19 cellular contexts compared by ENCODE assay signal in the genomic region with DNA sequence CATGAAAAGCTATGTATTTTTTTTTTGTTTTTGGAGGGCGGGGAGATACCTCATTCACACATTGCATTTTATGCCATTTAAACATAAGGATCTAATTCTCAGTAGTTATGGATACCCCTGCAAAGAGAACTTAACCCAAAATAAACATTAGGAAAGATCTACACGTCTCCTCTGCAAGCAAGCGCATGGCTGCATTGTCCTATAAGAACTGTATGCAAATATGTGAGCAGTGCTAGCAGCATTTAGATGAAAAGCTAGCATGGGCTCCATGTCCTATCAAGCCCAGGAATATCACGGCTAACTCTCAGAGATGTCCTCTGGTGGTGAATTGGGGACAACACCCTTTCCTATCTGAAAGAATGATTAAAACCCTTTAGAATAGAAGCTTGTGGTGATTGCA.
DNase-seq lines count a peak whose midpoint lies in the region; ATAC-seq, FAIRE-seq and TF ChIP-seq lines count a peak whose summit lies in the region.
"Had no signal": no experiment of that assay in that cellular context is flagged by ENCODE, and none has a peak within 500 bp of the region (broad histone marks: within the 10 kb centered on the region; RNA-seq: fewer than 3 reads in every experiment).

No MANE protein-coding gene starts in this region.

- no peak for TF ChIP-seq EP300 in H1 (IDR thresholded peaks at IDR 0.05; ENCODE audit: borderline replicate concordance in 1 of 2, low read depth in 2 of 2, low read length in 2 of 2)

- H2AK5ac ChIP-seq in H1 (ENCODE audit: low read depth, low read length) = no peak overlapping the region

- no peak overlapping the region for H4K5ac ChIP-seq in H1 (ENCODE audit: insufficient read length, low read depth, low read length)

- H2BK5ac ChIP-seq in H1 (ENCODE audit: low read depth, low read length) = no peak overlapping the region

- POLR2A ChIA-PET in AG04450 (lab: Yijun Ruan, JAX) (interaction anchor here (0.6 kb wide), 1 partner anchor 436 kb away, joined by 10 read pairs; no protein-coding TSS in a partner anchor), OCI-LY7 (lab: Charles Lee) (no interaction called here), H1 (lab: Charles Lee; ENCODE audit: partially characterized antibody) (interaction anchor here (0.9 to 1.9 kb wide), 2 partner anchors 9 to 188 kb away, joined by 3 to 8 read pairs; no protein-coding TSS in a partner anchor), HEK293T (lab: Yijun Ruan, JAX) (no interaction called here)
- POLR2A ChIA-PET in activated CD4-positive, alpha-beta T cell treated with anti-CD3 and anti-CD28 coated beads for 36 hours (lab: Charles Lee) = no interaction called here

- H3K23me2 ChIP-seq in H1 (ENCODE audit: low read depth, low read length) = no peaks in the 10 kb centered on the region

- no peak overlapping the region for H3K27ac Mint-ChIP-seq in activated CD4-positive, alpha-beta T cell treated with anti-CD3 and anti-CD28 coated beads for 36 hours
- H3K27ac Mint-ChIP-seq: B cell; dendritic cell treated with granulocyte-macrophage colony-stimulating factor and Interleukin-4, amounts not matched to agents 40 ng/mL and 50 ng/mL, for 4 days; HFFc6; stimulated activated naive B cell treated with anti-CD40 and anti-IgM and Interleukin-4, amounts not matched to agents 10 μg/mL and 1 μg/mL and 100 μg/mL, for 72 hours had no signal

- no peaks in the 10 kb centered on the region for H3K9me3 Mint-ChIP-seq in activated CD4-positive, alpha-beta T cell treated with anti-CD3 and anti-CD28 coated beads for 36 hours (ENCODE audit: low read depth)
- H3K9me3 Mint-ChIP-seq: dendritic cell treated with granulocyte-macrophage colony-stimulating factor and Interleukin-4, amounts not matched to agents 40 ng/mL and 50 ng/mL, for 4 days; stimulated activated naive B cell treated with anti-CD40 and anti-IgM and Interleukin-4, amounts not matched to agents 10 μg/mL and 1 μg/mL and 100 μg/mL, for 72 hours had no signal

- H3K4me1 ChIP-seq in OCI-LY7 (ENCODE audit: insufficient read depth, low read length, poor library complexity, severe bottlenecking) = no peaks in the 10 kb centered on the region
- peaks cover 0 to 19% (median 11%) of the 10 kb centered on the region in 4 experiments; a peak in 3 of 7 replicates for H3K4me1 ChIP-seq in H1 (replicated peaks in 1 of 4; ENCODE audit: control insufficient read depth in 3 of 4, insufficient read depth in 4 of 4, low read length in 3 of 4)
- H3K4me1 ChIP-seq: pancreas had no signal

- no peak overlapping the region for H4K91ac ChIP-seq in H1 (replicated peaks; ENCODE audit: insufficient read length, low read length)

- H3K9me3 ChIP-seq in AG04450 (ENCODE audit: control insufficient read depth, insufficient read depth, low read length) = no peaks in the 10 kb centered on the region; the same call in 1 of the 2 replicates
- no peaks in the 10 kb centered on the region for H3K9me3 ChIP-seq in OCI-LY7 (ENCODE audit: low read length)
- H3K9me3 ChIP-seq in H1 (ENCODE audit: insufficient read depth in 2 of 2, low read depth in 1 of 2, low read length in 1 of 2) = no peaks in the 10 kb centered on the region
- H3K9me3 ChIP-seq: esophagus muscularis mucosa, mucosa of descending colon, pancreas had no signal

- H3K4me3 ChIP-seq in AG04450 (ENCODE audit: low read depth, low read length) (no peak overlapping the region), OCI-LY7 (ENCODE audit: low read depth, low read length, poor library complexity, severe bottlenecking) (no peak overlapping the region), H1 (ENCODE audit: extremely low read depth in 1 of 4, insufficient read depth in 2 of 4, low read depth in 3 of 4, low read length in 4 of 4) (no peak overlapping the region)
- H3K4me3 ChIP-seq: esophagus muscularis mucosa, mucosa of descending colon, pancreas, skin epidermis had no signal

- H3K27ac ChIP-seq in AG04450 (ENCODE audit: low read depth, low read length) (no peak overlapping the region), OCI-LY7 (ENCODE audit: low read depth, low read length, poor library complexity, severe bottlenecking) (no peak overlapping the region), H1 (ENCODE audit: low read depth, low read length) (no peak overlapping the region)
- H3K27ac ChIP-seq: esophagus muscularis mucosa, pancreas had no signal

- H2BK20ac ChIP-seq in H1 (ENCODE audit: low read length) = no peak overlapping the region

- TF ChIP-seq CTCF in AG04450 (IDR thresholded peaks at IDR 0.05; ENCODE audit: low read depth, low read length) (0 out of 2 replicates have a peak, but pooled peaks have one; percentile 19), OCI-LY7 (conservative IDR thresholded peaks at IDR 0.05; ENCODE audit: low read length) (peak; percentile 33; the same call in 1 of the 2 replicates), H1 (IDR thresholded peaks at IDR 0.05; ENCODE audit: control extremely low read depth in 1 of 3, insufficient read depth in 1 of 3, low read depth in 1 of 3, low read length in 3 of 3) (no peak; a peak in 1 of 4 replicates)

- no peak overlapping the region for H3K23ac ChIP-seq in H1 (ENCODE audit: insufficient read length)

- no TSS peak for BruUV-seq in OCI-LY7 (replicated peaks; lab: Mats Ljungman, UMichigan)

- H3K4me2 ChIP-seq in OCI-LY7 (ENCODE audit: low read length) (no peak overlapping the region), H1 (ENCODE audit: insufficient read depth in 1 of 2, low read depth in 2 of 2, low read length in 2 of 2) (no peak overlapping the region)

- H4K8ac ChIP-seq in H1 (ENCODE audit: extremely low read depth, insufficient read depth, low read length) = no peak overlapping the region

- no peaks in the 10 kb centered on the region for H3K79me2 ChIP-seq in OCI-LY7 (ENCODE audit: insufficient read depth, low read depth, low read length)
- H3K79me2 ChIP-seq in H1 (ENCODE audit: control insufficient read depth in 1 of 2, insufficient read depth in 2 of 2, low read length in 2 of 2) = no peaks in the 10 kb centered on the region

- H3K9ac ChIP-seq in H1 (replicated peaks in 1 of 4; ENCODE audit: extremely low read depth in 1 of 4, low read depth in 3 of 4, low read length in 3 of 4) = no peak overlapping the region

- DNase-seq in AG04450 (ENCODE audit: low read depth, low spot score) = no peak
- DNase-seq in DMS 273 treated with DMSO at 0.1 percent for 48 hours (lab: John Stamatoyannopoulos, UW) = peak; percentile 53
- DNase-seq in OCI-LY7 (ENCODE audit: low spot score) = no peak
- DNase-seq in H1 (ENCODE audit: low read depth in 1 of 2, low spot score in 2 of 2) = no peak
- DNase-seq in HEK293T (ENCODE audit: extremely low spot score) = no peak
- no peak for DNase-seq in NCI-H2107 treated with DMSO at 0.1 percent for 48 hours (lab: John Stamatoyannopoulos, UW; ENCODE audit: unreplicated experiment)
- DNase-seq in activated CD4-positive, alpha-beta T cell treated with anti-CD3 and anti-CD28 coated beads for 36 hours = no peak
- DNase-seq: HFFc6; kidney glomerular epithelial cell; NCI-H1436 treated with DMSO at 0.1 percent for 48 hours; stimulated activated naive B cell treated with anti-CD40 and anti-IgM and Interleukin-4, amounts not matched to agents 10 μg/mL and 1 μg/mL and 100 μg/mL, for 72 hours had no signal

- peak; percentile 21 to 38; a peak in 3 of 4 replicates for TF ChIP-seq RAD21 in H1 (IDR thresholded peaks at IDR 0.05 in 1 of 2, conservative IDR thresholded peaks at IDR 0.05 in 1 of 2; ENCODE audit: low read depth in 2 of 2, low read length in 2 of 2)

- H2AFZ ChIP-seq in OCI-LY7 (ENCODE audit: low read length) (no peak overlapping the region), H1 (ENCODE audit: low read length) (no peak overlapping the region)

- WGBS in H1 (ENCODE audit: extremely low coverage in 1 of 2, insufficient coverage in 1 of 2, insufficient read length in 1 of 2, insufficient replicate concordance in 2 of 2, low coverage in 1 of 2, low lambda C conversion rate in 2 of 2, missing lambda C conversion rate in 1 of 2), 2 experiments = 94% methylated on average over 4 of the region's 4 CpGs; no CpG with 5 or more reads in 1 of the 2 experiments

- H2BK120ac ChIP-seq in H1 (replicated peaks; ENCODE audit: low read depth, low read length) = no peak overlapping the region

- no peaks in the 10 kb centered on the region for H3K36me3 Mint-ChIP-seq in activated CD4-positive, alpha-beta T cell treated with anti-CD3 and anti-CD28 coated beads for 36 hours (ENCODE audit: low read depth)
- H3K36me3 Mint-ChIP-seq: stimulated activated naive B cell treated with anti-CD40 and anti-IgM and Interleukin-4, amounts not matched to agents 10 μg/mL and 1 μg/mL and 100 μg/mL, for 72 hours had no signal

- H3K18ac ChIP-seq in H1 (ENCODE audit: extremely low read depth, low read length) = no peak overlapping the region

- H3K27me3 ChIP-seq in AG04450 (ENCODE audit: control insufficient read depth, insufficient read depth, low read length) (peaks cover 3% of the 10 kb centered on the region), H1 (replicated peaks in 1 of 4; ENCODE audit: control insufficient read depth in 3 of 4, extremely low read depth in 1 of 4, insufficient read depth in 3 of 4, low read length in 3 of 4) (no peaks in the 10 kb centered on the region)

- H3K36me3 ChIP-seq in OCI-LY7 (ENCODE audit: insufficient read depth, low read length) = no peaks in the 10 kb centered on the region
- H3K36me3 ChIP-seq in H1 (ENCODE audit: control insufficient read depth in 2 of 4, insufficient read depth in 4 of 4, low read length in 3 of 4) = no peaks in the 10 kb centered on the region
- H3K36me3 ChIP-seq: esophagus muscularis mucosa, pancreas had no signal

- no peak overlapping the region for H2BK12ac ChIP-seq in H1 (ENCODE audit: low read depth, low read length)

- CTCF ChIA-PET in AG04450 (lab: Charles Lee) = interaction anchor here (1.3 kb wide), 1 partner anchor 272 kb away, joined by 3 read pairs; no protein-coding TSS in a partner anchor
- CTCF ChIA-PET in OCI-LY7 (lab: Charles Lee; ENCODE audit: unreplicated experiment) = no interaction called here
- CTCF ChIA-PET in H1 (lab: Charles Lee; ENCODE audit: partially characterized antibody) = interaction anchor here (0.7 to 2.2 kb wide), 11 partner anchors 9 to 342 kb away, joined by 3 to 5 read pairs (median 3); no protein-coding TSS in a partner anchor
- CTCF ChIA-PET in HEK293T (lab: Yijun Ruan, JAX) = interaction anchor here (0.5 to 2.2 kb wide), 6 partner anchors 9 to 280 kb away, joined by 3 to 6 read pairs (median 4); no protein-coding TSS in a partner anchor
- CTCF ChIA-PET in activated CD4-positive, alpha-beta T cell treated with anti-CD3 and anti-CD28 coated beads for 36 hours (lab: Charles Lee) = interaction anchor here (0.7 kb wide), 1 partner anchor 345 kb away, joined by 3 read pairs; no protein-coding TSS in a partner anchor

- H3K9me2 ChIP-seq in OCI-LY7 (ENCODE audit: insufficient read depth, low read length) = no peaks in the 10 kb centered on the region

- H3K79me1 ChIP-seq in H1 (ENCODE audit: low read depth, low read length) = peaks cover 9% of the 10 kb centered on the region; the same call in 1 of the 2 replicates

- no peaks in the 10 kb centered on the region for H4K20me1 ChIP-seq in OCI-LY7 (ENCODE audit: insufficient read depth, low read length)
- peaks cover 0 to 1% of the 10 kb centered on the region in 2 experiments for H4K20me1 ChIP-seq in H1 (replicated peaks in 1 of 2; ENCODE audit: control insufficient read depth in 1 of 2, insufficient read depth in 2 of 2, low read length in 2 of 2)

- ATAC-seq in GM18867 (IDR thresholded peaks at IDR 0.05; ENCODE audit: unreplicated experiment) = no peak
- ATAC-seq in activated CD4-positive, alpha-beta T cell treated with anti-CD3 and anti-CD28 coated beads for 36 hours = no peak
- ATAC-seq: stimulated activated naive B cell treated with anti-CD40 and anti-IgM and Interleukin-4, amounts not matched to agents 10 μg/mL and 1 μg/mL and 100 μg/mL, for 72 hours had no signal

- H3K27me3 Mint-ChIP-seq in activated CD4-positive, alpha-beta T cell treated with anti-CD3 and anti-CD28 coated beads for 36 hours = no peaks in the 10 kb centered on the region
- H3K27me3 Mint-ChIP-seq: dendritic cell treated with granulocyte-macrophage colony-stimulating factor and Interleukin-4, amounts not matched to agents 40 ng/mL and 50 ng/mL, for 4 days had no signal

- FAIRE-seq in H1 (lab: Jason Lieb, UNC) = peak; percentile 58
- FAIRE-seq: GM12892, pancreas had no signal

- no peak overlapping the region for H3K4me3 Mint-ChIP-seq in activated CD4-positive, alpha-beta T cell treated with anti-CD3 and anti-CD28 coated beads for 36 hours
- H3K4me3 Mint-ChIP-seq: B cell; dendritic cell treated with granulocyte-macrophage colony-stimulating factor and Interleukin-4, amounts not matched to agents 40 ng/mL and 50 ng/mL, for 4 days; HFFc6; stimulated activated naive B cell treated with anti-CD40 and anti-IgM and Interleukin-4, amounts not matched to agents 10 μg/mL and 1 μg/mL and 100 μg/mL, for 72 hours had no signal

- intact Hi-C loops in OCI-LY7 (cut with micrococcal nuclease; ENCODE audit: unreplicated experiment) = no loop called here
- intact Hi-C loops in activated CD4-positive, alpha-beta T cell treated with anti-CD3 and anti-CD28 coated beads for 36 hours (cut with DNase I, micrococcal nuclease) = no loop called here

- H3K56ac ChIP-seq in H1 (replicated peaks; ENCODE audit: insufficient read length, low read depth, low read length) = no peak overlapping the region

- TF ChIP-seq POLR2A in H1 (IDR thresholded peaks at IDR 0.05; ENCODE audit: control extremely low read depth in 1 of 2, low read depth in 2 of 2, low read length in 2 of 2) = no peak

- no peak overlapping the region for H3K14ac ChIP-seq in H1 (ENCODE audit: insufficient read length)

- no peak overlapping the region for H2BK15ac ChIP-seq in H1 (ENCODE audit: low read length)

- no peak overlapping the region for H3K4ac ChIP-seq in H1 (replicated peaks; ENCODE audit: insufficient read length, low read depth, low read length)

- no peaks in the 10 kb centered on the region for H3K4me1 Mint-ChIP-seq in activated CD4-positive, alpha-beta T cell treated with anti-CD3 and anti-CD28 coated beads for 36 hours
- H3K4me1 Mint-ChIP-seq: B cell; stimulated activated naive B cell treated with anti-CD40 and anti-IgM and Interleukin-4, amounts not matched to agents 10 μg/mL and 1 μg/mL and 100 μg/mL, for 72 hours had no signal

Comparison
In these comparisons a context has a peak if more than half of its experiments do, and no peak if none do; other contexts are left out.
1. CTCF ChIP-seq: peak in AG04450 (single experiment) and OCI-LY7 (single experiment); none in H1 (0 of 3).
2. POLR2A ChIA-PET loops: an anchor here in AG04450 (0.6 kb wide) and H1 (0.9 to 1.9 kb wide); none called in OCI-LY7, HEK293T and activated CD4-positive, alpha-beta T cell treated with anti-CD3 and anti-CD28 coated beads for 36 hours.